In genomic region chr7:100515072-100515532, GRCh38 we compare ENCODE assay signal across 8 cellular contexts. TPM values are rescaled to one million over a fixed set of nuclear protein-coding genes. Genes with fewer than 3 reads are reported as not detected.
A peak's percentile ranks its signal among the peaks of the same experiment; 100 is the strongest.
DNase-seq lines count a peak whose midpoint lies in the region; ATAC-seq, FAIRE-seq and TF ChIP-seq lines count a peak whose summit lies in the region.
"Had no signal": no experiment of that assay in that cellular context is flagged by ENCODE, and none has a peak within 500 bp of the region (broad histone marks: within the 10 kb centered on the region; RNA-seq: fewer than 3 reads in every experiment).

No MANE protein-coding gene starts in this region.

- no peak for TF ChIP-seq CTCF in bronchial epithelial cell (IDR thresholded peaks at IDR 0.05; ENCODE audit: insufficient read depth, low read length, severe bottlenecking)

- H3K27me3 ChIP-seq in bronchial epithelial cell (ENCODE audit: control insufficient read depth, insufficient read depth, low read length): no peaks in the 10 kb centered on the region

- intact Hi-C loops in sciatic nerve (cut with DNase I): no loop called here

- FAIRE-seq in bronchial epithelial cell (lab: Jason Lieb, UNC): no peak
- FAIRE-seq: GM18507 had no signal

- H3K36me3 ChIP-seq in bronchial epithelial cell (ENCODE audit: control insufficient read depth, insufficient read depth, low read length): no peaks in the 10 kb centered on the region

- DNase-seq in DMS 273 (lab: John Stamatoyannopoulos, UW; ENCODE audit: unreplicated experiment) (peak; percentile 31), DMS 273 treated with DMSO at 0.1 percent for 48 hours (lab: John Stamatoyannopoulos, UW) (no peak), bronchial epithelial cell (ENCODE audit: low read depth) (peak; percentile 60), sciatic nerve (ENCODE audit: low spot score) (no peak), midbrain (lab: John Stamatoyannopoulos, UW) (no peak), cortex of kidney (lab: John Stamatoyannopoulos, UW) (no peak)
- DNase-seq: activated T-cell treated with anti-CD3 and anti-CD28 coated beads, Interleukin-2, amount 50 U/mL, for 1 hour had no signal

- no peak overlapping the region for H3K4me3 ChIP-seq in bronchial epithelial cell (ENCODE audit: low read depth, low read length)

- ATAC-seq in sciatic nerve: peak; percentile 90

RNA-seq across cellular contexts. Expression of gene AGFG2, which starts 23.9 kb away (rescaled TPM):
- total RNA-seq in bronchial epithelial cell: 1.3 and 2.3 TPM in 2 replicates
- total RNA-seq in sciatic nerve: 30.6 TPM

RNA-seq across cellular contexts. Expression of gene NYAP1, which starts 31.4 kb away (rescaled TPM):
- total RNA-seq in bronchial epithelial cell: under 0.01 and 0.64 TPM in 2 replicates
- total RNA-seq in sciatic nerve: 9.1 TPM

RNA-seq across cellular contexts. Expression of gene TSC22D4, which starts 36.1 kb away (rescaled TPM):
- total RNA-seq in bronchial epithelial cell (7.6 and 12.7 TPM in 2 replicates), sciatic nerve (148 TPM)

RNA-seq across cellular contexts. Expression of gene SPACDR, which starts 51.0 kb away (rescaled TPM):
- total RNA-seq in bronchial epithelial cell (0.38 and 0.53 TPM in 2 replicates), sciatic nerve (3.6 TPM)

RNA-seq across cellular contexts. Expression of gene SAP25, which starts 58.6 kb away (rescaled TPM):
- total RNA-seq in bronchial epithelial cell (not detected in 2 replicates), sciatic nerve (13.6 TPM)

Comparison
In these comparisons a context has a peak if more than half of its experiments do, and no peak if none do; other contexts are left out.
1. DNase-seq: peak in DMS 273 (single experiment) and bronchial epithelial cell (single experiment); none in DMS 273 treated with DMSO at 0.1 percent for 48 hours (single experiment), sciatic nerve (single experiment), midbrain (single experiment) and cortex of kidney (single experiment).
2. RNA of gene TSC22D4, which starts 36.1 kb away (total RNA-seq): 148 TPM in sciatic nerve (single experiment); 7.6 to 12.7 TPM in bronchial epithelial cell; every median in the first group is over 10 times any median in the second.